ENCODE assay signal across 8 cellular contexts in genomic region chr3:192917508-192918274, GRCh38. TPM values are rescaled to one million over a fixed set of nuclear protein-coding genes. Genes with fewer than 3 reads are reported as not detected.
DNase-seq lines count a peak whose midpoint lies in the region; ATAC-seq, FAIRE-seq and TF ChIP-seq lines count a peak whose summit lies in the region.

MB21D2 (minus strand) TSS chr3:192917856; CDS start chr3:192917840, 16 bp downstream.

- H3K27me3 ChIP-seq in KMS-11 (ENCODE audit: insufficient read depth, low read depth) (no peaks in the 10 kb centered on the region), foreskin keratinocyte (no peaks in the 10 kb centered on the region), neural cell (ENCODE audit: insufficient read depth, low read depth, low read length) (no peaks in the 10 kb centered on the region), testis (no peaks in the 10 kb centered on the region)

- no peaks in the 10 kb centered on the region for H3K36me3 ChIP-seq in KMS-11 (ENCODE audit: insufficient read depth)
- no peaks in the 10 kb centered on the region for H3K36me3 ChIP-seq in neural cell (ENCODE audit: insufficient read depth, low read length)
- H3K36me3 ChIP-seq in testis (ENCODE audit: low read depth, missing control alignments) = no peaks in the 10 kb centered on the region

- peaks cover 29% of the 10 kb centered on the region for H3K27me3 Mint-ChIP-seq in activated naive CD4-positive, alpha-beta T cell treated with anti-CD3 and anti-CD28 coated beads, Interleukin-2, amount 50 U/mL, for 24 hours

- H3K4me2 ChIP-seq in KMS-11 (peak within 1 kb of the TSS; percentile 99), neural cell (ENCODE audit: low read length) (peak within 1 kb of the TSS; percentile 87)

- peak; percentile 4 for TF ChIP-seq RAD21 in neural cell (conservative IDR thresholded peaks at IDR 0.05)

- TF ChIP-seq CTCF in KMS-11 (conservative IDR thresholded peaks at IDR 0.05; ENCODE audit: low read depth, low read length) (no peak; the same call in 1 of the 2 replicates), foreskin keratinocyte (conservative IDR thresholded peaks at IDR 0.05) (no peak), neural cell (IDR thresholded peaks at IDR 0.05; ENCODE audit: poor library complexity, severe bottlenecking) (no peak), testis (IDR thresholded peaks at IDR 0.05) (no peak)

- H3K4me3 ChIP-seq in KMS-11 (IDR thresholded peaks at IDR 0.05; ENCODE audit: insufficient read depth, low read depth, low read length) (peak within 1 kb of the TSS; percentile 97), neural cell (ENCODE audit: low read length) (peak within 1 kb of the TSS; percentile 88), testis (peak within 1 kb of the TSS; percentile 70 to 81)

- TF ChIP-seq POLR2A in testis (IDR thresholded peaks at IDR 0.05) = peak; percentile 14

- FAIRE-seq in G401.6 (lab: Jason Lieb, UNC) = peak; percentile 45

- H3K27ac ChIP-seq in KMS-11 (peak within 1 kb of the TSS; percentile 82), foreskin keratinocyte (peak within 1 kb of the TSS; percentile 98), neural cell (ENCODE audit: low read length) (peak within 1 kb of the TSS; percentile 95), testis (peak within 1 kb of the TSS; percentile 92 to 93)

- H3K4me1 ChIP-seq in KMS-11 (ENCODE audit: low read depth, poor library complexity, severe bottlenecking) (peaks cover 38% of the 10 kb centered on the region), foreskin keratinocyte (peaks cover 18% of the 10 kb centered on the region), testis (peaks cover 19% of the 10 kb centered on the region)

- peak; percentile 26 for TF ChIP-seq EP300 in neural cell (conservative IDR thresholded peaks at IDR 0.05; ENCODE audit: poor library complexity, severe bottlenecking)

- peaks cover 29% of the 10 kb centered on the region for H3K4me1 Mint-ChIP-seq in activated naive CD4-positive, alpha-beta T cell treated with anti-CD3 and anti-CD28 coated beads, Interleukin-2, amount 50 U/mL, for 24 hours

- peak within 1 kb of the TSS; percentile 86 for H2AFZ ChIP-seq in KMS-11 (ENCODE audit: low read depth)
- H2AFZ ChIP-seq in neural cell (ENCODE audit: low read depth, low read length) = peak within 1 kb of the TSS; percentile 90

- H3K79me2 ChIP-seq in KMS-11 (ENCODE audit: insufficient read depth, low read depth) (peaks cover 47% of the 10 kb centered on the region), neural cell (replicated peaks; ENCODE audit: insufficient read depth, low read length) (peaks cover 38% of the 10 kb centered on the region)

- H3K9ac ChIP-seq in KMS-11 (peak within 1 kb of the TSS; percentile 78), neural cell (ENCODE audit: low read length) (peak within 1 kb of the TSS; percentile 91)

- peaks cover 4% of the 10 kb centered on the region for H3F3A ChIP-seq in neural cell (ENCODE audit: insufficient read depth, low read length, poor library complexity, severe bottlenecking)

- H3K27ac Mint-ChIP-seq in activated naive CD4-positive, alpha-beta T cell treated with anti-CD3 and anti-CD28 coated beads, Interleukin-2, amount 50 U/mL, for 24 hours = peak within 1 kb of the TSS; percentile 81

- intact Hi-C loops in testis (cut with DNase I; ENCODE audit: low total_unique reads) = no loop called here

- no peaks in the 10 kb centered on the region for H3K36me3 Mint-ChIP-seq in activated naive CD4-positive, alpha-beta T cell treated with anti-CD3 and anti-CD28 coated beads, Interleukin-2, amount 50 U/mL, for 24 hours

- H3K9me2 ChIP-seq in neural cell (ENCODE audit: insufficient read depth, low read length) = no peaks in the 10 kb centered on the region

- 0% methylated on average over 25 to 46 of the region's 60 CpGs for WGBS in testis, 2 donors

- no peaks in the 10 kb centered on the region for H3K9me3 Mint-ChIP-seq in activated naive CD4-positive, alpha-beta T cell treated with anti-CD3 and anti-CD28 coated beads, Interleukin-2, amount 50 U/mL, for 24 hours

- ATAC-seq in GM21825 (IDR thresholded peaks at IDR 0.05; ENCODE audit: unreplicated experiment) (peak; percentile 55), foreskin keratinocyte (peak; percentile 84)

- DNase-seq in RPMI8226 (peak; percentile 60), foreskin keratinocyte (peak; percentile 69 to 81), testis (peak; percentile 91)

- H3K9me3 ChIP-seq in neural cell (ENCODE audit: low read length) = no peaks in the 10 kb centered on the region
- no peaks in the 10 kb centered on the region for H3K9me3 ChIP-seq in testis

- H4K20me1 ChIP-seq in KMS-11 (ENCODE audit: insufficient read depth) = no peaks in the 10 kb centered on the region
- H4K20me1 ChIP-seq in neural cell (ENCODE audit: insufficient read depth) = peaks cover 5% of the 10 kb centered on the region

- peak within 1 kb of the TSS; percentile 94 for H3K4me3 Mint-ChIP-seq in activated naive CD4-positive, alpha-beta T cell treated with anti-CD3 and anti-CD28 coated beads, Interleukin-2, amount 50 U/mL, for 24 hours

TF ChIP-seq in neural cell, 6 proteins besides CTCF, POLR2A, EP300 and RAD21:
- TF ChIP-seq SMC3 (conservative IDR thresholded peaks at IDR 0.05; ENCODE audit: poor library complexity) = peak; percentile 54
- peak; percentile 84 for TF ChIP-seq REST (IDR thresholded peaks at IDR 0.05; ENCODE audit: borderline replicate concordance)
- no peak for TF ChIP-seq EZH2 (IDR thresholded peaks at IDR 0.05; ENCODE audit: borderline replicate concordance, insufficient read depth, low read length, poor library complexity, severe bottlenecking)
- peak; percentile 33 for TF ChIP-seq POLR2AphosphoS5 (IDR thresholded peaks at IDR 0.05)
- TF ChIP-seq TAF1 (IDR thresholded peaks at IDR 0.05; ENCODE audit: low read depth) = peak; percentile 48
- peak; percentile 41 for TF ChIP-seq MXI1 (conservative IDR thresholded peaks at IDR 0.05; ENCODE audit: poor library complexity, severe bottlenecking)

RNA-seq across cellular contexts. Expression of gene MB21D2, which starts in this region (rescaled TPM):
- total RNA-seq in foreskin keratinocyte (16.4 and 16.5 TPM in 2 replicates), testis (10 to 100 TPM; 23.9 to 29.2 TPM)
- polyA plus RNA-seq in foreskin keratinocyte (6.9 and 8.2 TPM in 2 replicates), neural cell (32.8 and 39.0 TPM in 2 replicates), testis (ENCODE audit: insufficient read depth, low read depth, low replicate concordance) (13.4 TPM)
- 96.0 and 101 TPM in 2 replicates for polyA minus RNA-seq in neural cell

Comparison
In these comparisons a context has a peak if more than half of its experiments do, and no peak if none do; other contexts are left out.
1. Peak in every context shown above with its lines: DNase-seq, ATAC-seq, H3K4me3 ChIP-seq and H3K27ac ChIP-seq.